In the genomic region with DNA sequence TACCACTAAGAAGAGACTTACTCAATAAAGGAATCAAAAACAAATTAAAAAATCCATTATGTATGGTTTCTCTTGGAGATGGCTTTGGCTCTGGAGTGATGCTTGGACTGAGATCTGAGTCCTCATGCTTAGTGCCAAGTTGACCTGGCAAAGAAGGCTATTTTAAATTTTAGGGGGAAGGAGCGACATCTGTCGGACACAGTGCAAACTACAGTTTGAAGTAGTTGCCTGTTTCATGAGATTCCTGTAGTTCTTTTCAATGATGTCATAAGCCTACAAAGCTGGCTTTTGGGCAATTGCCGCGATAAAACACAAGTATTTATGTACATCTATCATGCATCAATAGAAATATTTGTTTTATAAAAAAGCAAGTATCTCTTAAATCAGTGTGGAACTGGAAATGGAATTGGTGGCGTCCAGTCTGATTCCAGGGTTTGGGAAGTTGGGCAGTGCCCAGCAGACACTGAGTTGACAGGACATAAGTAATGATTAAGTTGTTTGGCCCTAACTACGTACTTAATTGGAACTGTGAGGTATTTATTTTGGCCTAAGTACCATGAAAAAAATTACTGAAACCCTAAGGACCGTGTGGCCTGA, we compare ENCODE assay signal across 8 cellular contexts. TPM values are rescaled to one million over a fixed set of nuclear protein-coding genes. Genes with fewer than 3 reads are reported as not detected.
DNase-seq lines count a peak whose midpoint lies in the region; ATAC-seq and TF ChIP-seq lines count a peak whose summit lies in the region.

No MANE protein-coding gene starts in this region.

- no peaks in the 10 kb centered on the region for H3K4me1 ChIP-seq in left lung

- TF ChIP-seq CTCF in AG09309 (IDR thresholded peaks at IDR 0.05; ENCODE audit: control insufficient read depth, insufficient read depth, low read depth, low read length, missing control alignments) (peak; percentile 78), left lung (IDR thresholded peaks at IDR 0.05) (peak; percentile 70 to 88)

- ATAC-seq in left lung (peak; percentile 89), GM21717 (IDR thresholded peaks at IDR 0.05; ENCODE audit: unreplicated experiment) (no peak)

- peaks cover 0 to 28% of the 10 kb centered on the region in 2 donors for H3K36me3 ChIP-seq in left lung

- H3K27me3 ChIP-seq in left lung, result no peaks in the 10 kb centered on the region

- no peak overlapping the region for H3K27ac ChIP-seq in left lung

- intact Hi-C loops in left lung (cut with DNase I), result loop anchor here in 1 of 2 donors (10.0 kb wide), 2 partner anchors 162 to 322 kb away; no protein-coding TSS in a partner anchor

- no peaks in the 10 kb centered on the region for H3K9me3 ChIP-seq in left lung

- DNase-seq in AG09309 (ENCODE audit: low read depth) (peak; percentile 57), GM19238 (ENCODE audit: insufficient read length, low spot score) (peak; percentile 55), NCI-H2107 treated with DMSO at 0.1 percent for 48 hours (lab: John Stamatoyannopoulos, UW; ENCODE audit: unreplicated experiment) (peak; percentile 28), cerebellum (ENCODE audit: low spot score) (peak; percentile 86), left lung (no peak)
- DNase-seq in activated CD4-positive, alpha-beta T cell treated with anti-CD3 and anti-CD28 coated beads for 24 hours (ENCODE audit: low read depth in 2 of 2), result peak; percentile 33 to 43
- DNase-seq in stimulated activated CD4-positive, alpha-beta T cell treated with anti-CD3 and anti-CD28 coated beads, Interleukin-4, amount 100 ng/mL, for 4 hours, result peak; percentile 36 to 38

- H3K4me3 ChIP-seq in AG09309 (ENCODE audit: control insufficient read depth, low read depth, low read length) (no peak overlapping the region), left lung (no peak overlapping the region)

RNA-seq across cellular contexts. Expression of a gene that starts 50.0 kb away (rescaled TPM):
- total RNA-seq in cerebellum (39.1 TPM), left lung (10 to 100 TPM; 19.6 to 26.8 TPM)

Comparison
In these comparisons a context has a peak if more than half of its experiments do, and no peak if none do; other contexts are left out.
1. DNase-seq: peak in AG09309 (single experiment), GM19238 (single experiment), NCI-H2107 treated with DMSO at 0.1 percent for 48 hours (single experiment), activated CD4-positive, alpha-beta T cell treated with anti-CD3 and anti-CD28 coated beads for 24 hours (2 of 2), cerebellum (single experiment) and stimulated activated CD4-positive, alpha-beta T cell treated with anti-CD3 and anti-CD28 coated beads, Interleukin-4, amount 100 ng/mL, for 4 hours (2 of 2); none in left lung (0 of 2).